In genomic region chr4:49140351-49140750, GRCh38 we compare ENCODE assay signal across 8 cellular contexts.
A peak's percentile ranks its signal among the peaks of the same experiment; 100 is the strongest.
DNase-seq lines count a peak whose midpoint lies in the region; ATAC-seq and TF ChIP-seq lines count a peak whose summit lies in the region.
"Not testable (repeated sequence)": the region's sequence is repeated elsewhere in the genome, so short reads cannot be mapped to it uniquely, and the experiment has no call there.

No MANE protein-coding gene starts in this region.

- not testable (repeated sequence) for H3K4me3 ChIP-seq in adrenal gland, left lung

- POLR2A ChIA-PET in activated CD4-positive, alpha-beta T cell treated with anti-CD3 and anti-CD28 coated beads for 36 hours (lab: Charles Lee) = not testable (repeated sequence)

- not testable (repeated sequence) for H3K4me1 Mint-ChIP-seq in activated CD4-positive, alpha-beta T cell treated with anti-CD3 and anti-CD28 coated beads for 36 hours; osteocyte (ENCODE audit: unreplicated experiment)

- TF ChIP-seq CTCF in adrenal gland (IDR thresholded peaks at IDR 0.05); left lung (IDR thresholded peaks at IDR 0.05); osteocyte (IDR thresholded peaks at IDR 0.05): not testable (repeated sequence)

- intact Hi-C loops in activated CD4-positive, alpha-beta T cell treated with anti-CD3 and anti-CD28 coated beads for 36 hours (cut with DNase I, micrococcal nuclease) = loop anchor here in 1 of 2 experiments (10.0 kb wide), 1 partner anchor 46 kb away; no protein-coding TSS in a partner anchor
- intact Hi-C loops in adrenal gland (cut with DNase I); Right ventricle myocardium superior (cut with DNase I); left lung (cut with DNase I): not testable (repeated sequence)

- H3K4me3 Mint-ChIP-seq in activated CD4-positive, alpha-beta T cell treated with anti-CD3 and anti-CD28 coated beads for 36 hours; osteocyte (ENCODE audit: unreplicated experiment): not testable (repeated sequence)

- H3K27ac ChIP-seq in adrenal gland, left lung: not testable (repeated sequence)

- not testable (repeated sequence) for H3K9me3 ChIP-seq in adrenal gland (replicated peaks in 1 of 3)
- peaks cover 0 to 25% of the 10 kb centered on the region in 2 donors for H3K9me3 ChIP-seq in left lung

- not testable (repeated sequence) for H3K27me3 ChIP-seq in adrenal gland, left lung

- H3K4me1 ChIP-seq in adrenal gland (replicated peaks in 1 of 2); left lung: not testable (repeated sequence)

- DNase-seq in activated CD4-positive, alpha-beta T cell treated with anti-CD3 and anti-CD28 coated beads for 36 hours = peak; percentile 23
- DNase-seq in activated CD8-positive, alpha-beta memory T cell treated with anti-CD3 and anti-CD28 coated beads, Interleukin-2, amount 50 U/mL, for 4 hours = peak; percentile 19
- peak; percentile 16 to 72 (median 29) for DNase-seq in adrenal gland
- DNase-seq in Right ventricle myocardium superior = peak; percentile 60
- DNase-seq in left lung = peak; percentile 62 to 86
- peak; percentile 92 for DNase-seq in osteocyte (ENCODE audit: extremely low spot score, unreplicated experiment)
- DNase-seq in stimulated activated CD8-positive, alpha-beta memory T cell treated with anti-CD3 and anti-CD28 coated beads, Interleukin-4, amount 100 ng/mL, for 48 hours = peak; percentile 32
- peak; percentile 65 for DNase-seq in ureter (ENCODE audit: low spot score)

- H3K27me3 Mint-ChIP-seq in activated CD4-positive, alpha-beta T cell treated with anti-CD3 and anti-CD28 coated beads for 36 hours; osteocyte (ENCODE audit: unreplicated experiment): not testable (repeated sequence)

- not testable (repeated sequence) for H3K27ac Mint-ChIP-seq in activated CD4-positive, alpha-beta T cell treated with anti-CD3 and anti-CD28 coated beads for 36 hours; osteocyte (ENCODE audit: unreplicated experiment)

- H3K36me3 ChIP-seq in adrenal gland (replicated peaks in 1 of 2); left lung: not testable (repeated sequence)

- CTCF ChIA-PET in activated CD4-positive, alpha-beta T cell treated with anti-CD3 and anti-CD28 coated beads for 36 hours (lab: Charles Lee) = not testable (repeated sequence)

- H3K36me3 Mint-ChIP-seq in activated CD4-positive, alpha-beta T cell treated with anti-CD3 and anti-CD28 coated beads for 36 hours (ENCODE audit: low read depth) = peaks cover 29% of the 10 kb centered on the region
- not testable (repeated sequence) for H3K36me3 Mint-ChIP-seq in osteocyte (ENCODE audit: unreplicated experiment)

- peaks cover 29% of the 10 kb centered on the region for H3K9me3 Mint-ChIP-seq in activated CD4-positive, alpha-beta T cell treated with anti-CD3 and anti-CD28 coated beads for 36 hours (ENCODE audit: low read depth)
- H3K9me3 Mint-ChIP-seq in osteocyte (ENCODE audit: unreplicated experiment) = peaks cover 16% of the 10 kb centered on the region

- WGBS in adrenal gland, 4 donors = 20 to 56% (median 42%) methylated on average over 1 to 8 of the region's 8 CpGs

- not testable (repeated sequence) for ATAC-seq in activated CD4-positive, alpha-beta T cell treated with anti-CD3 and anti-CD28 coated beads for 36 hours; Right ventricle myocardium superior (ENCODE audit: poor library complexity); left lung

- not testable (repeated sequence) for TF ChIP-seq POLR2A in adrenal gland (IDR thresholded peaks at IDR 0.05)

Comparison
In these comparisons a context has a peak if more than half of its experiments do, and no peak if none do; other contexts are left out.
1. DNase-seq: peak in every context shown above with its lines; median percentile 92 in osteocyte; 74 in left lung; 65 in ureter; 60 in Right ventricle myocardium superior; 32 in stimulated activated CD8-positive, alpha-beta memory T cell treated with anti-CD3 and anti-CD28 coated beads, Interleukin-4, amount 100 ng/mL, for 48 hours; 29 in adrenal gland; 23 in activated CD4-positive, alpha-beta T cell treated with anti-CD3 and anti-CD28 coated beads for 36 hours; 19 in activated CD8-positive, alpha-beta memory T cell treated with anti-CD3 and anti-CD28 coated beads, Interleukin-2, amount 50 U/mL, for 4 hours.